Comparison of ENCODE assay signal across 10 cellular contexts in genomic region chr1:154478639-154479038, GRCh38. TPM values are rescaled to one million over a fixed set of nuclear protein-coding genes. Genes with fewer than 3 reads are reported as not detected.
DNase-seq lines count a peak whose midpoint lies in the region; ATAC-seq and TF ChIP-seq lines count a peak whose summit lies in the region.
"Had no signal": no experiment of that assay in that cellular context is flagged by ENCODE, and none has a peak within 500 bp of the region (broad histone marks: within the 10 kb centered on the region; RNA-seq: fewer than 3 reads in every experiment).

No MANE protein-coding gene starts in this region.

- peak in 1 of 10 experiments; percentile 32 for DNase-seq in CD4-positive, alpha-beta T cell
- DNase-seq in HL-60 (ENCODE audit: low read depth in 1 of 2, low spot score in 1 of 2) (peak; percentile 65 to 82), foreskin keratinocyte (peak in 1 of 2 donors; percentile 22), activated gamma-delta T cell (lab: John Stamatoyannopoulos, UW) (no peak), iPS-NIHi7 (ENCODE audit: extremely low spot score) (no peak)
- DNase-seq: NCI-H82 had no signal

- peak overlapping the region; percentile 49 for H2AFZ ChIP-seq in SU-DHL-6 (ENCODE audit: low read depth, low read length, severe bottlenecking)

- CTCF ChIA-PET in CD4-positive, alpha-beta T cell (lab: Charles Lee): interaction anchor here (0.9 to 4.3 kb wide), 13 partner anchors 11 to 716 kb away, joined by 3 to 43 read pairs (median 5); partner anchors contain the start of genes ATP8B2 and EFNA4

- no peak overlapping the region for H3K27ac Mint-ChIP-seq in CD4-positive, alpha-beta T cell

- peak; percentile 72 for ATAC-seq in CD4-positive, alpha-beta T cell (ENCODE audit: poor library complexity)
- ATAC-seq in foreskin keratinocyte (no peak), HG02588 (IDR thresholded peaks at IDR 0.05; ENCODE audit: unreplicated experiment) (no peak), HG02623 (IDR thresholded peaks at IDR 0.05; ENCODE audit: unreplicated experiment) (no peak)

- H3K4me2 ChIP-seq in SU-DHL-6 (ENCODE audit: low read depth, low read length, poor library complexity, severe bottlenecking): no peak overlapping the region

- no peaks in the 10 kb centered on the region for H3K27me3 ChIP-seq in CD4-positive, alpha-beta T cell (ENCODE audit: control insufficient read depth, insufficient read depth, low read length)
- no peaks in the 10 kb centered on the region for H3K27me3 ChIP-seq in HL-60 (ENCODE audit: insufficient read depth, poor library complexity, severe bottlenecking)
- no peaks in the 10 kb centered on the region for H3K27me3 ChIP-seq in SU-DHL-6 (ENCODE audit: low read length)
- H3K27me3 ChIP-seq in foreskin keratinocyte: no peaks in the 10 kb centered on the region

- peaks cover 20% of the 10 kb centered on the region for H3K4me1 Mint-ChIP-seq in CD4-positive, alpha-beta T cell (ENCODE audit: low read depth)

- H3K27ac ChIP-seq in CD4-positive, alpha-beta T cell (ENCODE audit: low read depth, low read length): no peak overlapping the region
- H3K27ac ChIP-seq in HL-60 (replicated peaks) (no peak overlapping the region), SU-DHL-6 (ENCODE audit: low read depth, low read length) (no peak overlapping the region), foreskin keratinocyte (no peak overlapping the region)
- H3K27ac ChIP-seq: skin epidermis had no signal

- no peaks in the 10 kb centered on the region for H3K9me2 ChIP-seq in SU-DHL-6 (replicated peaks; ENCODE audit: insufficient read depth, low read length)

- no peaks in the 10 kb centered on the region for H3K27me3 Mint-ChIP-seq in CD4-positive, alpha-beta T cell

- intact Hi-C loops in CD4-positive, alpha-beta T cell (cut with DNase I, micrococcal nuclease): loop anchor here (1.0 to 5.0 kb wide), 7 partner anchors 36 to 400 kb away; partner anchors contain the start of genes IL6R (in 2 of the 2) and HAX1 (in 1 of the 2)

- H3K9me3 Mint-ChIP-seq in CD4-positive, alpha-beta T cell: no peaks in the 10 kb centered on the region

- no peaks in the 10 kb centered on the region for H3K9me3 ChIP-seq in CD4-positive, alpha-beta T cell (ENCODE audit: control insufficient read depth, low read length)
- H3K9me3 ChIP-seq in SU-DHL-6 (ENCODE audit: insufficient read depth, low read length): no peaks in the 10 kb centered on the region

- H3K36me3 ChIP-seq in SU-DHL-6 (ENCODE audit: low read length): no peaks in the 10 kb centered on the region

- H3K4me1 ChIP-seq in foreskin keratinocyte: peaks cover 12% of the 10 kb centered on the region

- H3K4me3 Mint-ChIP-seq in CD4-positive, alpha-beta T cell: no peak overlapping the region

- H4K20me1 ChIP-seq in SU-DHL-6 (ENCODE audit: low read depth, low read length): no peaks in the 10 kb centered on the region

- no peak overlapping the region for H3K4me3 ChIP-seq in HL-60 (replicated peaks; ENCODE audit: insufficient read depth, low read length)
- no peak overlapping the region for H3K4me3 ChIP-seq in SU-DHL-6 (ENCODE audit: insufficient read depth, low read length, poor library complexity, severe bottlenecking)
- H3K4me3 ChIP-seq: skin epidermis had no signal

- H3K79me2 ChIP-seq in SU-DHL-6 (ENCODE audit: insufficient read depth, low read length): no peaks in the 10 kb centered on the region

- 0 out of 2 replicates have a peak, but pooled peaks cover 3% of the 10 kb centered on the region for H3F3A ChIP-seq in SU-DHL-6 (ENCODE audit: insufficient read depth)

- H3K9ac ChIP-seq in SU-DHL-6 (ENCODE audit: low read length): no peak overlapping the region

- POLR2A ChIA-PET in CD4-positive, alpha-beta T cell (lab: Charles Lee): interaction anchor here (1.5 to 2.9 kb wide), 5 partner anchors 11 to 152 kb away, joined by 3 to 9 read pairs (median 9); no protein-coding TSS in a partner anchor

- peak; percentile 73 for TF ChIP-seq CTCF in CD4-positive, alpha-beta T cell (IDR thresholded peaks at IDR 0.05)
- TF ChIP-seq CTCF in HL-60 (IDR thresholded peaks at IDR 0.05; ENCODE audit: insufficient read depth, low read length): no peak
- no peak for TF ChIP-seq CTCF in SU-DHL-6 (IDR thresholded peaks at IDR 0.05; ENCODE audit: insufficient read depth, low read length, poor library complexity, severe bottlenecking)
- TF ChIP-seq CTCF in foreskin keratinocyte (conservative IDR thresholded peaks at IDR 0.05): peak; percentile 60

- no peaks in the 10 kb centered on the region for H3K36me3 Mint-ChIP-seq in CD4-positive, alpha-beta T cell (ENCODE audit: low read depth)

RNA-seq across cellular contexts. Expression of gene TDRD10, which starts 23.4 kb away (rescaled TPM):
- total RNA-seq in CD4-positive, alpha-beta T cell: not detected
- not detected in 2 replicates for total RNA-seq in foreskin keratinocyte
- not detected in 2 replicates for polyA plus RNA-seq in foreskin keratinocyte

RNA-seq across cellular contexts. Expression of gene SHE, which starts 23.6 kb away (rescaled TPM):
- not detected for total RNA-seq in CD4-positive, alpha-beta T cell
- not detected in 2 replicates for total RNA-seq in foreskin keratinocyte
- not detected in 2 replicates for polyA plus RNA-seq in foreskin keratinocyte

Comparison
In these comparisons a context has a peak if more than half of its experiments do, and no peak if none do; other contexts are left out.
1. DNase-seq: peak in HL-60 (2 of 2); none in activated gamma-delta T cell (single experiment) and iPS-NIHi7 (single experiment).
2. CTCF ChIP-seq: peak in CD4-positive, alpha-beta T cell (single experiment) and foreskin keratinocyte (single experiment); none in HL-60 (single experiment) and SU-DHL-6 (single experiment).